ENCODE assay signal across 26 cellular contexts in the genomic region with DNA sequence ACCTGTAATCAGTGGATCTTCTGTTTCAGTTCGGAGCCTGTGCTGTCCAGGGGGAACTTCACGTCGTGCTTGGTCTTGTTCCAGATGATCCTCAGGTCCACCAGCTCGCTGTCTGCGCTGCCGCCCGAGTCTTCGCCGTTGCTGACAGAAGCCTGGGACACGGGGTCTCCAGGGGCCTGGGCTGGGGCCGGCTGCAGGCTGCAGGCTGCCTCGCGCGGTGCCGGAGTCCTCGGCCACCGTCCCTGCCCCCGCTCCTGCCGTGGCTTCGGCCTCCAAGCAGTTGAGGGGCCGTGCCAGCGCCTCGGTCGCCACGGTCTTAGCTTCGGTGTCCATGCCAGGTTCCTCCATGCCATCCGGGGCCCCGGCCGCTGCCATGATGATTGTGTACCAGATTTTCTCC.
"Had no signal": no experiment of that assay in that cellular context is flagged by ENCODE, and none has a peak within 500 bp of the region (broad histone marks: within the 10 kb centered on the region; RNA-seq: fewer than 3 reads in every experiment).

No MANE protein-coding gene starts in this region.

- H3K36me3 Mint-ChIP-seq: naive thymus-derived CD8-positive, alpha-beta T cell; type B pancreatic cell had no signal

- H3K4me3 Mint-ChIP-seq: dendritic cell treated with granulocyte-macrophage colony-stimulating factor and Interleukin-4, amounts not matched to agents 40 ng/mL and 50 ng/mL, for 4 days; endodermal cell; naive thymus-derived CD8-positive, alpha-beta T cell; nephron progenitor cell; type B pancreatic cell had no signal

- H3K79me2 ChIP-seq: parathyroid adenoma had no signal

- H3K27ac Mint-ChIP-seq: dendritic cell treated with granulocyte-macrophage colony-stimulating factor and Interleukin-4, amounts not matched to agents 40 ng/mL and 50 ng/mL, for 4 days; endodermal cell; naive thymus-derived CD8-positive, alpha-beta T cell; nephron progenitor cell; progenitor cell of endocrine pancreas; type B pancreatic cell had no signal

- ATAC-seq: esophagus mucosa; gastroesophageal sphincter; heart left ventricle; left ventricle myocardium superior; naive thymus-derived CD8-positive, alpha-beta T cell had no signal

- H3K4me1 Mint-ChIP-seq: endodermal cell; naive thymus-derived CD8-positive, alpha-beta T cell had no signal

- H3K27me3 Mint-ChIP-seq: dendritic cell treated with granulocyte-macrophage colony-stimulating factor and Interleukin-4, amounts not matched to agents 40 ng/mL and 50 ng/mL, for 4 days; progenitor cell of endocrine pancreas had no signal

- H3K4me3 ChIP-seq: colonic mucosa, gastroesophageal sphincter, heart left ventricle, lower lobe of right lung, right lobe of liver, stomach, tibial artery had no signal

- DNase-seq: colonic mucosa; effector CD8-positive, alpha-beta T cell; endodermal cell; foreskin fibroblast; heart left ventricle; hippocampal formation; left ventricle myocardium superior; lower lobe of right lung; naive thymus-derived CD8-positive, alpha-beta T cell; nephron progenitor cell; right lobe of liver; small intestine; stimulated activated CD4-positive, alpha-beta T cell treated with anti-CD3 and anti-CD28 coated beads, Interleukin-1b, Interleukin-23, amount 100 ng/mL, for 48 hours; stimulated activated CD4-positive, alpha-beta T cell treated with anti-CD3 and anti-CD28 coated beads, Interleukin-4, amount 100 ng/mL, for 1 hour; stimulated activated CD8-positive, alpha-beta memory T cell treated with anti-CD3 and anti-CD28 coated beads, Interleukin-4, amount 100 ng/mL, for 48 hours; stimulated activated naive CD4-positive, alpha-beta T cell; stomach; tibial artery had no signal

- H3K4me1 ChIP-seq: colonic mucosa, gastroesophageal sphincter, heart left ventricle, lower lobe of right lung, parathyroid adenoma, right lobe of liver, stomach had no signal

- H3K36me3 ChIP-seq: colonic mucosa, gastroesophageal sphincter, heart left ventricle, lower lobe of right lung, neutrophil, right lobe of liver, stomach, tibial artery had no signal

- H2AFZ ChIP-seq: parathyroid adenoma had no signal

- H3K27me3 ChIP-seq: colonic mucosa, gastroesophageal sphincter, heart left ventricle, neutrophil, right lobe of liver, stomach, tibial artery had no signal

- H3K9me3 ChIP-seq: colonic mucosa, gastroesophageal sphincter, heart left ventricle, lower lobe of right lung, neutrophil, right lobe of liver, stomach, tibial artery had no signal

- H3K27ac ChIP-seq: colonic mucosa, epithelial cell of prostate, gastroesophageal sphincter, heart left ventricle, lower lobe of right lung, neutrophil, parathyroid adenoma, right lobe of liver, stomach, tibial artery had no signal

- H3K9ac ChIP-seq: parathyroid adenoma had no signal
